In genomic region chr10:97825020-97825739, GRCh38 we compare ENCODE assay signal across 28 cellular contexts. TPM values are rescaled to one million over a fixed set of nuclear protein-coding genes. Genes with fewer than 3 reads are reported as not detected.
"Had no signal": no experiment of that assay in that cellular context is flagged by ENCODE, and none has a peak within 500 bp of the region (broad histone marks: within the 10 kb centered on the region; RNA-seq: fewer than 3 reads in every experiment).

No MANE protein-coding gene starts in this region.

- H3K27ac ChIP-seq: breast epithelium, esophagus muscularis mucosa, foreskin keratinocyte, left lung, lower lobe of right lung, neural progenitor cell, sigmoid colon, suprapubic skin, tibial nerve had no signal

- H3K4me1 Mint-ChIP-seq: stimulated activated naive B cell treated with anti-CD40 and anti-IgM and Interleukin-4, amounts not matched to agents 10 μg/mL and 1 μg/mL and 100 μg/mL, for 72 hours had no signal

- H3K36me3 Mint-ChIP-seq: activated CD4-positive, alpha-beta memory T cell treated with anti-CD3 and anti-CD28 coated beads for 36 hours; natural killer cell; neural progenitor cell; stimulated activated naive B cell treated with anti-CD40 and anti-IgM and Interleukin-4, amounts not matched to agents 10 μg/mL and 1 μg/mL and 100 μg/mL, for 72 hours had no signal

- DNase-seq: activated CD4-positive, alpha-beta memory T cell treated with anti-CD3 and anti-CD28 coated beads for 36 hours; activated CD4-positive, alpha-beta T cell treated with anti-CD3 and anti-CD28 coated beads, Interleukin-2, amount 10 ng/mL, durations not matched to agents 24 days and 14 days; activated CD4-positive, CD25-positive, alpha-beta regulatory T cell treated with anti-CD3 and anti-CD28 coated beads, Interleukin-2, amount 50 U/mL, for 72 hours; activated gamma-delta T cell treated with Interleukin-2 at 50 U/mL for 16 hours; activated naive CD4-positive, alpha-beta T cell treated with anti-CD3 and anti-CD28 coated beads, Interleukin-2, amount 50 U/mL, for 16 hours; activated T-cell treated with anti-CD3 and anti-CD28 coated beads, Interleukin-2, amount 50 U/mL, for 4 hours; foreskin keratinocyte; kidney glomerular epithelial cell; left lung; lower lobe of right lung; mesendoderm; natural killer cell; sigmoid colon; small intestine; stimulated activated CD4-positive, alpha-beta T cell treated with anti-CD3 and anti-CD28 coated beads, Interleukin-4, amount 100 ng/mL, for 4 hours; stimulated activated CD8-positive, alpha-beta memory T cell treated with anti-CD3 and anti-CD28 coated beads, Interleukin-4, amount 100 ng/mL, for 48 hours; stimulated activated naive B cell treated with anti-CD40 and anti-IgM and Interleukin-4, amounts not matched to agents 10 μg/mL and 1 μg/mL and 100 μg/mL, for 72 hours; SW 1271; T-helper 9 cell had no signal

- H3K36me3 ChIP-seq: breast epithelium, esophagus muscularis mucosa, left lung, lower lobe of right lung, neural progenitor cell, sigmoid colon, suprapubic skin, tibial nerve had no signal

- H3K4me3 ChIP-seq: breast epithelium, esophagus muscularis mucosa, left lung, lower lobe of right lung, neural progenitor cell, sigmoid colon, suprapubic skin, tibial nerve had no signal

- H3K4me1 ChIP-seq: breast epithelium, esophagus muscularis mucosa, lower lobe of right lung, sigmoid colon had no signal

- H2AFZ ChIP-seq: neural progenitor cell had no signal

- FAIRE-seq: small intestine had no signal

- H3K27me3 ChIP-seq: breast epithelium, neural progenitor cell, tibial nerve had no signal

- H3K9ac ChIP-seq: neural progenitor cell had no signal

- ATAC-seq: activated T-cell treated with anti-CD3 and anti-CD28 coated beads, Interleukin-2, amount 50 U/mL, for 4 hours; activated T-helper 17 cell treated with anti-CD3 and anti-CD28 coated beads, Interleukin-2, amount 50 U/mL, for 72 hours; foreskin keratinocyte; left lung; lower lobe of right lung; stimulated activated naive B cell treated with anti-CD40 and anti-IgM and Interleukin-4, amounts not matched to agents 10 μg/mL and 1 μg/mL and 100 μg/mL, for 72 hours had no signal

- H3K9me3 ChIP-seq: breast epithelium, esophagus muscularis mucosa, left lung, lower lobe of right lung, sigmoid colon, suprapubic skin, tibial nerve had no signal

- H3K9me3 Mint-ChIP-seq: activated CD4-positive, alpha-beta memory T cell treated with anti-CD3 and anti-CD28 coated beads for 36 hours; activated CD4-positive, alpha-beta T cell treated with anti-CD3 and anti-CD28 coated beads, Interleukin-2, amount 10 ng/mL, durations not matched to agents 24 days and 14 days; activated T-cell treated with anti-CD3 and anti-CD28 coated beads, Interleukin-2, amount 50 U/mL, for 4 hours; activated T-helper 17 cell treated with anti-CD3 and anti-CD28 coated beads, Interleukin-2, amount 50 U/mL, for 72 hours; central memory CD8-positive, alpha-beta T cell; dendritic cell treated with granulocyte-macrophage colony-stimulating factor and Interleukin-4, amounts not matched to agents 40 ng/mL and 50 ng/mL, for 4 days; natural killer cell; neural progenitor cell; stimulated activated naive B cell treated with anti-CD40 and anti-IgM and Interleukin-4, amounts not matched to agents 10 μg/mL and 1 μg/mL and 100 μg/mL, for 72 hours; T-helper 1 cell treated with Interleukin-12 subunit alpha and Interleukin-12 subunit beta and Interleukin-4 antibody, amounts not matched to agents 30 μg/mL and 1 μg/mL, for 36 hours had no signal

- H3K27ac Mint-ChIP-seq: activated CD4-positive, alpha-beta memory T cell treated with anti-CD3 and anti-CD28 coated beads for 36 hours; activated CD4-positive, alpha-beta T cell treated with anti-CD3 and anti-CD28 coated beads, Interleukin-2, amount 10 ng/mL, durations not matched to agents 24 days and 14 days; dendritic cell treated with granulocyte-macrophage colony-stimulating factor and Interleukin-4, amounts not matched to agents 40 ng/mL and 50 ng/mL, for 4 days; neural progenitor cell; stimulated activated naive B cell treated with anti-CD40 and anti-IgM and Interleukin-4, amounts not matched to agents 10 μg/mL and 1 μg/mL and 100 μg/mL, for 72 hours; T-helper 1 cell treated with Interleukin-12 subunit alpha and Interleukin-12 subunit beta and Interleukin-4 antibody, amounts not matched to agents 30 μg/mL and 1 μg/mL, for 36 hours had no signal

- H3K27me3 Mint-ChIP-seq: activated CD4-positive, alpha-beta memory T cell treated with anti-CD3 and anti-CD28 coated beads for 36 hours had no signal

- H3K4me3 Mint-ChIP-seq: activated CD4-positive, alpha-beta memory T cell treated with anti-CD3 and anti-CD28 coated beads for 36 hours; activated CD4-positive, alpha-beta T cell treated with anti-CD3 and anti-CD28 coated beads, Interleukin-2, amount 10 ng/mL, durations not matched to agents 24 days and 14 days; activated T-cell treated with anti-CD3 and anti-CD28 coated beads, Interleukin-2, amount 50 U/mL, for 4 hours; activated T-helper 17 cell treated with anti-CD3 and anti-CD28 coated beads, Interleukin-2, amount 50 U/mL, for 72 hours; central memory CD8-positive, alpha-beta T cell; dendritic cell treated with granulocyte-macrophage colony-stimulating factor and Interleukin-4, amounts not matched to agents 40 ng/mL and 50 ng/mL, for 4 days; natural killer cell; neural progenitor cell; stimulated activated naive B cell treated with anti-CD40 and anti-IgM and Interleukin-4, amounts not matched to agents 10 μg/mL and 1 μg/mL and 100 μg/mL, for 72 hours; T-helper 1 cell treated with Interleukin-12 subunit alpha and Interleukin-12 subunit beta and Interleukin-4 antibody, amounts not matched to agents 30 μg/mL and 1 μg/mL, for 36 hours had no signal

RNA-seq across cellular contexts. Expression of gene SFRP5, which starts 53.4 kb away (rescaled TPM):
- total RNA-seq: activated CD4-positive, alpha-beta memory T cell treated with anti-CD3 and anti-CD28 coated beads for 36 hours; activated CD4-positive, alpha-beta T cell treated with anti-CD3 and anti-CD28 coated beads, Interleukin-2, amount 10 ng/mL, durations not matched to agents 24 days and 14 days; activated T-helper 17 cell treated with anti-CD3 and anti-CD28 coated beads, Interleukin-2, amount 50 U/mL, for 72 hours; foreskin keratinocyte; natural killer cell had no signal
